Comparison of ENCODE assay signal across 1 cellular context in genomic region chr14:23306113-23306411, GRCh38.
TF ChIP-seq lines count a peak whose summit lies in the region.

No MANE protein-coding gene starts in this region.

TF ChIP-seq in A549, 52 proteins besides CTCF, POLR2A, EP300 and RAD21 (continued from another document):
- TF ChIP-seq CHD2 (IDR thresholded peaks at IDR 0.05; ENCODE audit: low read length, partially characterized antibody) (no peak), ZFP36 (IDR thresholded peaks at IDR 0.05; ENCODE audit: borderline replicate concordance, partially characterized antibody) (no peak), BHLHE40 (IDR thresholded peaks at IDR 0.05; ENCODE audit: low read depth, low read length) (no peak), RFX5 (IDR thresholded peaks at IDR 0.05) (no peak)
